Comparison of ENCODE assay signal across 8 cellular contexts in genomic region chr2:152134488-152135280, GRCh38. TPM values are rescaled to one million over a fixed set of nuclear protein-coding genes. Genes with fewer than 3 reads are reported as not detected.
DNase-seq lines count a peak whose midpoint lies in the region; ATAC-seq, FAIRE-seq and TF ChIP-seq lines count a peak whose summit lies in the region.

No MANE protein-coding gene starts in this region.

- POLR2A ChIA-PET in IMR-90 (lab: Charles Lee; ENCODE audit: unreplicated experiment) = no interaction called here
- POLR2A ChIA-PET in endothelial cell of umbilical vein (lab: Charles Lee) = no interaction called here

- ATAC-seq in GM21423 (IDR thresholded peaks at IDR 0.05; ENCODE audit: unreplicated experiment) (peak; percentile 74), IMR-90 (ENCODE audit: low read depth) (peak; percentile 62), gastroesophageal sphincter (no peak)

- DNase-seq in GM12865 (ENCODE audit: low read depth) (peak; percentile 36), IMR-90 (peak; percentile 68), endothelial cell of umbilical vein (ENCODE audit: low read depth, low spot score) (peak; percentile 13), NCI-H82 (lab: John Stamatoyannopoulos, UW) (no peak), activated gamma-delta T cell treated with Interleukin-2 at 50 U/mL for 16 hours (no peak)
- no peak for DNase-seq in stimulated activated naive CD4-positive, alpha-beta T cell treated with Interleukin-2 at 50 U/mL for 16 hours (lab: John Stamatoyannopoulos, UW)

- H2BK120ac ChIP-seq in IMR-90 (ENCODE audit: low read depth, low read length) = no peak overlapping the region

- no peak overlapping the region for H2AFZ ChIP-seq in IMR-90 (replicated peaks; ENCODE audit: low read length, poor library complexity)
- H2AFZ ChIP-seq in endothelial cell of umbilical vein (ENCODE audit: low read depth, low read length) = no peak overlapping the region

- H3K4me3 ChIP-seq in GM12865 (ENCODE audit: low read depth, low read length) (no peak overlapping the region), IMR-90 (ENCODE audit: insufficient read depth, low read depth, low read length) (no peak overlapping the region), endothelial cell of umbilical vein (replicated peaks in 1 of 3; ENCODE audit: insufficient read depth in 1 of 3, low read depth in 1 of 3, low read length in 3 of 3) (no peak overlapping the region), gastroesophageal sphincter (no peak overlapping the region)

- H3K14ac ChIP-seq in IMR-90 (replicated peaks; ENCODE audit: low read depth, low read length) = no peak overlapping the region; the same call in 1 of the 2 replicates

- peaks cover 0 to 6% of the 10 kb centered on the region in 2 experiments; a peak in 1 of 4 replicates for H3K79me1 ChIP-seq in IMR-90 (ENCODE audit: low read depth in 1 of 2, low read length in 2 of 2)

- H3K79me2 ChIP-seq in endothelial cell of umbilical vein (ENCODE audit: control insufficient read depth, insufficient read depth, low read length) = no peaks in the 10 kb centered on the region

- no peak overlapping the region for H4K5ac ChIP-seq in IMR-90 (ENCODE audit: low read depth, low read length)

- H3K9me3 ChIP-seq in IMR-90 (ENCODE audit: control insufficient read depth, insufficient read depth, low read length) (no peaks in the 10 kb centered on the region), endothelial cell of umbilical vein (replicated peaks; ENCODE audit: control insufficient read depth, insufficient read depth, low read length) (no peaks in the 10 kb centered on the region), gastroesophageal sphincter (no peaks in the 10 kb centered on the region)

- H3K27ac ChIP-seq in IMR-90 (ENCODE audit: insufficient read depth, low read length) = no peak overlapping the region
- no peak overlapping the region for H3K27ac ChIP-seq in endothelial cell of umbilical vein (ENCODE audit: insufficient read depth, low read depth, low read length)
- no peak overlapping the region for H3K27ac ChIP-seq in gastroesophageal sphincter

- WGBS in IMR-90 (ENCODE audit: extremely low coverage in 2 of 2, insufficient read length in 1 of 2), 2 experiments = no CpG with 5 or more reads among the region's 5 CpGs
- WGBS in gastroesophageal sphincter (ENCODE audit: low coverage in 1 of 2), 2 donors = 58 to 93% methylated on average over 5 of the region's 5 CpGs

- H4K91ac ChIP-seq in IMR-90 (ENCODE audit: insufficient read depth, low read depth, low read length) = no peak overlapping the region

- H3K9me1 ChIP-seq in IMR-90 (ENCODE audit: insufficient read depth, low read length) (peaks cover 7% of the 10 kb centered on the region), endothelial cell of umbilical vein (replicated peaks; ENCODE audit: control insufficient read depth, extremely low read depth, insufficient read depth, low read length) (no peaks in the 10 kb centered on the region)

- H3K27me3 ChIP-seq in IMR-90 (ENCODE audit: control insufficient read depth, insufficient read depth, low read length) = no peaks in the 10 kb centered on the region
- H3K27me3 ChIP-seq in endothelial cell of umbilical vein (ENCODE audit: control insufficient read depth in 2 of 2, insufficient read depth in 2 of 2, low read length in 2 of 2) = no peaks in the 10 kb centered on the region
- no peaks in the 10 kb centered on the region for H3K27me3 ChIP-seq in gastroesophageal sphincter

- TF ChIP-seq CTCF in GM12865 (IDR thresholded peaks at IDR 0.05; ENCODE audit: insufficient read depth, low read depth, low read length, missing control alignments) = no peak
- TF ChIP-seq CTCF in IMR-90 (conservative IDR thresholded peaks at IDR 0.05; ENCODE audit: low read depth, low read length) = no peak
- no peak for TF ChIP-seq CTCF in endothelial cell of umbilical vein (IDR thresholded peaks at IDR 0.05; ENCODE audit: extremely low read depth in 1 of 2, insufficient read depth in 1 of 2, low read depth in 1 of 2, low read length in 2 of 2)
- no peak for TF ChIP-seq CTCF in gastroesophageal sphincter (IDR thresholded peaks at IDR 0.05)

- intact Hi-C loops in IMR-90 (cut with micrococcal nuclease) = no loop called here
- intact Hi-C loops in endothelial cell of umbilical vein (cut with micrococcal nuclease) = no loop called here

- in situ Hi-C loops in IMR-90 (cut with MboI; ENCODE audit: low sequenced_read_pairs) = no loop called here

- no peak overlapping the region for H3K23ac ChIP-seq in IMR-90 (ENCODE audit: low read depth, low read length)

- no peak overlapping the region for H3K9ac ChIP-seq in IMR-90 (ENCODE audit: low read depth, low read length)
- no peak overlapping the region for H3K9ac ChIP-seq in endothelial cell of umbilical vein (replicated peaks; ENCODE audit: extremely low read depth, insufficient read depth, low read length)

- no peak overlapping the region for H3K56ac ChIP-seq in IMR-90 (ENCODE audit: extremely low read depth, insufficient read depth, low read length)

- dilution Hi-C loops in IMR-90 (cut with HindIII; ENCODE audit: low sequenced_read_pairs, unreplicated experiment) (no loop called here), endothelial cell of umbilical vein (cut with MboI; ENCODE audit: extremely low pct_ligation_motif_present, low sequenced_read_pairs) (no loop called here)

- H3K36me3 ChIP-seq in IMR-90 (ENCODE audit: control insufficient read depth, insufficient read depth, low read length) (peaks cover 2% of the 10 kb centered on the region; the same call in 1 of the 2 replicates), endothelial cell of umbilical vein (ENCODE audit: control insufficient read depth in 2 of 2, extremely low read depth in 1 of 2, insufficient read depth in 2 of 2, low read length in 2 of 2) (peaks cover 0 to 3% of the 10 kb centered on the region in 2 experiments), gastroesophageal sphincter (peaks cover 0 to 26% of the 10 kb centered on the region in 2 donors)

- no peak for TF ChIP-seq EP300 in gastroesophageal sphincter (IDR thresholded peaks at IDR 0.05)

- FAIRE-seq in endothelial cell of umbilical vein (lab: Jason Lieb, UNC) = peak; percentile 49

- H3K4me2 ChIP-seq in IMR-90 (ENCODE audit: low read depth, low read length) (peak overlapping the region; percentile 42; the same call in 1 of the 2 replicates), endothelial cell of umbilical vein (ENCODE audit: insufficient read depth, low read length) (no peak overlapping the region)

- H2BK15ac ChIP-seq in IMR-90 (ENCODE audit: low read depth, low read length) = no peak overlapping the region

- TF ChIP-seq POLR2A in IMR-90 (IDR thresholded peaks at IDR 0.05; ENCODE audit: low read depth, low read length) (no peak), endothelial cell of umbilical vein (IDR thresholded peaks at IDR 0.05; ENCODE audit: low read depth, low read length) (no peak), gastroesophageal sphincter (IDR thresholded peaks at IDR 0.05) (no peak)

- H3K18ac ChIP-seq in IMR-90 (ENCODE audit: low read depth, low read length) = no peak overlapping the region

- no peak overlapping the region for H4K8ac ChIP-seq in IMR-90 (ENCODE audit: low read depth in 2 of 2, low read length in 2 of 2)

- BruUV-seq in IMR-90 (replicated peaks; lab: Mats Ljungman, UMichigan) = no TSS peak
- no TSS peak for BruUV-seq in endothelial cell of umbilical vein (replicated peaks; lab: Mats Ljungman, UMichigan)

- H4K20me1 ChIP-seq in IMR-90 (ENCODE audit: insufficient read depth, low read length) (0 out of 2 replicates have a peak, but pooled peaks cover 5% of the 10 kb centered on the region), endothelial cell of umbilical vein (replicated peaks; ENCODE audit: control insufficient read depth, extremely low read depth, insufficient read depth, low read length) (no peaks in the 10 kb centered on the region)

- peaks cover 3% of the 10 kb centered on the region; the same call in 1 of the 2 replicates for H3K4me1 ChIP-seq in IMR-90 (ENCODE audit: control insufficient read depth, insufficient read depth, low read length)
- peaks cover 6% of the 10 kb centered on the region for H3K4me1 ChIP-seq in endothelial cell of umbilical vein (ENCODE audit: control insufficient read depth, extremely low read depth, insufficient read depth, low read length)
- H3K4me1 ChIP-seq in gastroesophageal sphincter = peaks cover 0 to 19% (median 0%) of the 10 kb centered on the region in 3 donors

- H2AK5ac ChIP-seq in IMR-90 (ENCODE audit: low read depth, low read length) = no peak overlapping the region

- no peak overlapping the region for H2BK20ac ChIP-seq in IMR-90 (ENCODE audit: low read depth, low read length)

- CTCF ChIA-PET in IMR-90 (lab: Yijun Ruan, JAX) = interaction anchor here (0.7 kb wide), 1 partner anchor 16 kb away, joined by 3 read pairs; no protein-coding TSS in a partner anchor
- CTCF ChIA-PET in endothelial cell of umbilical vein (lab: Charles Lee) = no interaction called here

- no peak for TF ChIP-seq RAD21 in IMR-90 (IDR thresholded peaks at IDR 0.05; ENCODE audit: low read length)

- no peak overlapping the region for H3K4ac ChIP-seq in IMR-90 (ENCODE audit: low read depth, low read length)

- no peak overlapping the region for H2BK5ac ChIP-seq in IMR-90 (ENCODE audit: low read depth, low read length, poor library complexity, severe bottlenecking)

- no peak overlapping the region for H2AK9ac ChIP-seq in IMR-90 (replicated peaks; ENCODE audit: low read depth, low read length, poor library complexity)

RNA-seq across cellular contexts. Expression of gene CACNB4, which starts 35.8 kb away (rescaled TPM):
- total RNA-seq in IMR-90 (2012; rRNA removed) (0.28 and 0.36 TPM in 2 replicates), endothelial cell of umbilical vein (0.30 and 0.58 TPM in 2 replicates), gastroesophageal sphincter (1 to 10 TPM; 1.4 to 5.4 (median 1.9) TPM)
- polyA plus RNA-seq in IMR-90 (2012; rRNA removed) (0.04 and 0.12 TPM in 2 replicates), endothelial cell of umbilical vein (0.13 and 0.23 TPM in 2 replicates)
- 0.01 and 0.05 TPM in 2 replicates for polyA plus RNA-seq in IMR-90 (2012; cell fraction: cytosol; rRNA removed)
- 0.17 and 0.95 TPM in 2 replicates for polyA plus RNA-seq in IMR-90 (2012; cell fraction: nucleus; rRNA removed; ENCODE audit: low replicate concordance)
- polyA plus RNA-seq in endothelial cell of umbilical vein (2011; cell fraction: cytosol; rRNA removed) = 0.07 and 0.10 TPM in 2 replicates
- polyA plus RNA-seq in endothelial cell of umbilical vein (2011; cell fraction: nucleus; rRNA removed) = 1.9 and 2.0 TPM in 2 replicates
- polyA plus RNA-seq in endothelial cell of umbilical vein (2012) = 0.09 and 0.15 TPM in 2 replicates
- 2.6 and 3.3 TPM in 2 replicates for polyA minus RNA-seq in endothelial cell of umbilical vein
- not detected for polyA minus RNA-seq in endothelial cell of umbilical vein (2011; cell fraction: cytosol; rRNA and poly(A)+ RNA removed)
- polyA minus RNA-seq in endothelial cell of umbilical vein (2011; cell fraction: nucleus; rRNA and poly(A)+ RNA removed) = 3.2 and 4.6 TPM in 2 replicates

RNA-seq across cellular contexts. Expression of gene STAM2, which starts 40.9 kb away (rescaled TPM):
- total RNA-seq in IMR-90 (2012; rRNA removed) (29.2 and 55.0 TPM in 2 replicates), endothelial cell of umbilical vein (25.7 and 27.5 TPM in 2 replicates), gastroesophageal sphincter (10 to 100 TPM; 28.8 to 40.7 (median 36.5) TPM)
- polyA plus RNA-seq in IMR-90 (2012; rRNA removed) (10.1 and 12.5 TPM in 2 replicates), endothelial cell of umbilical vein (10.1 and 15.1 TPM in 2 replicates)
- 1.9 and 2.4 TPM in 2 replicates for polyA plus RNA-seq in IMR-90 (2012; cell fraction: cytosol; rRNA removed)
- 4.8 and 35.4 TPM in 2 replicates for polyA plus RNA-seq in IMR-90 (2012; cell fraction: nucleus; rRNA removed; ENCODE audit: low replicate concordance)
- polyA plus RNA-seq in endothelial cell of umbilical vein (2011; cell fraction: cytosol; rRNA removed) = 6.3 and 7.1 TPM in 2 replicates
- 31.7 and 35.8 TPM in 2 replicates for polyA plus RNA-seq in endothelial cell of umbilical vein (2011; cell fraction: nucleus; rRNA removed)
- polyA plus RNA-seq in endothelial cell of umbilical vein (2012) = 15.0 and 15.8 TPM in 2 replicates
- 32.5 and 36.2 TPM in 2 replicates for polyA minus RNA-seq in endothelial cell of umbilical vein
- 13.0 TPM for polyA minus RNA-seq in endothelial cell of umbilical vein (2011; cell fraction: cytosol; rRNA and poly(A)+ RNA removed)
- polyA minus RNA-seq in endothelial cell of umbilical vein (2011; cell fraction: nucleus; rRNA and poly(A)+ RNA removed) = 23.9 and 38.6 TPM in 2 replicates

Comparison
In these comparisons a context has a peak if more than half of its experiments do, and no peak if none do; other contexts are left out.
1. DNase-seq: peak in GM12865 (single experiment), IMR-90 (single experiment) and endothelial cell of umbilical vein (single experiment); none in NCI-H82 (single experiment), stimulated activated naive CD4-positive, alpha-beta T cell treated with Interleukin-2 at 50 U/mL for 16 hours (single experiment) and activated gamma-delta T cell treated with Interleukin-2 at 50 U/mL for 16 hours (single experiment).